Comparison of ENCODE assay signal across 15 cellular contexts in genomic region chr5:89437450-89438435, GRCh38.
DNase-seq lines count a peak whose midpoint lies in the region; ATAC-seq, FAIRE-seq and TF ChIP-seq lines count a peak whose summit lies in the region.
"Had no signal": no experiment of that assay in that cellular context is flagged by ENCODE, and none has a peak within 500 bp of the region (broad histone marks: within the 10 kb centered on the region; RNA-seq: fewer than 3 reads in every experiment).

No MANE protein-coding gene starts in this region.

- H3K9me2 ChIP-seq in OCI-LY7 (ENCODE audit: insufficient read depth, low read length), result no peaks in the 10 kb centered on the region

- in situ Hi-C loops in GM12878 (cut with MboI), result loop anchor here (10.0 kb wide), 1 partner anchor 553 kb away; the partner anchor contains the start of gene MEF2C

- H3K18ac ChIP-seq in trophoblast cell (ENCODE audit: low read length), result no peak overlapping the region

- no peak for TF ChIP-seq POLR2A in GM12878 (IDR thresholded peaks at IDR 0.05; ENCODE audit: low read depth, low read length)

- no peak overlapping the region for H4K91ac ChIP-seq in trophoblast cell (ENCODE audit: low read depth, low read length)

- no peaks in the 10 kb centered on the region for H3K27me3 ChIP-seq in GM12878 (replicated peaks in 1 of 2; ENCODE audit: control insufficient read depth in 2 of 2, insufficient read depth in 2 of 2, low read length in 1 of 2)
- H3K27me3 ChIP-seq in trophoblast cell (ENCODE audit: insufficient read depth, low read length), result no peaks in the 10 kb centered on the region
- H3K27me3 ChIP-seq in right cardiac atrium (ENCODE audit: control insufficient read depth, insufficient read depth), result no peaks in the 10 kb centered on the region
- H3K27me3 ChIP-seq: MG63 had no signal

- no peak overlapping the region for H4K8ac ChIP-seq in trophoblast cell (ENCODE audit: low read depth, low read length)

- H3K4me2 ChIP-seq in GM12878 (ENCODE audit: control insufficient read depth, insufficient read depth), result no peak overlapping the region
- no peak overlapping the region for H3K4me2 ChIP-seq in trophoblast cell (ENCODE audit: low read length)
- no peak overlapping the region for H3K4me2 ChIP-seq in OCI-LY7 (ENCODE audit: low read length)

- no peak for TF ChIP-seq RAD21 in GM12878 (IDR thresholded peaks at IDR 0.05; ENCODE audit: insufficient read depth, low read depth, low read length)

- no peak overlapping the region for H2BK5ac ChIP-seq in trophoblast cell (ENCODE audit: low read depth, low read length, poor library complexity)

- DNase-seq in GM12865 (ENCODE audit: low read depth) (peak; percentile 26), NCI-H146 treated with DMSO at 0.1 percent for 48 hours (lab: John Stamatoyannopoulos, UW; ENCODE audit: unreplicated experiment) (peak; percentile 2), GM12878 (ENCODE audit: low read depth, low spot score) (no peak), trophoblast cell (peak; percentile 7 to 27), GM10248 (ENCODE audit: extremely low spot score) (no peak), amniotic stem cell (lab: John Stamatoyannopoulos, UW) (no peak), right cardiac atrium (no peak), OCI-LY7 (ENCODE audit: low spot score) (no peak)
- DNase-seq: activated CD4-positive, alpha-beta T cell treated with anti-CD3 and anti-CD28 coated beads for 48 hours; central memory CD4-positive, alpha-beta T cell; MG63; NCI-H526; substantia nigra had no signal

- no peak for FAIRE-seq in GM12878 (lab: Jason Lieb, UNC)

- no peak overlapping the region for H3K23ac ChIP-seq in trophoblast cell (ENCODE audit: low read length)

- ATAC-seq in GM12878 (peak; percentile 33), right cardiac atrium (no peak)
- ATAC-seq: activated T-helper 17 cell treated with anti-CD3 and anti-CD28 coated beads, Interleukin-2, amount 50 U/mL, for 72 hours had no signal

- WGBS in GM12878 (ENCODE audit: insufficient coverage, insufficient replicate concordance, low lambda C conversion rate, missing lambda C conversion rate), result 25% methylated on average over 4 of the region's 4 CpGs
- WGBS in trophoblast cell (ENCODE audit: extremely low coverage, insufficient coverage, insufficient read length), result no CpG with 5 or more reads among the region's 4 CpGs
- 53% methylated on average over 4 of the region's 4 CpGs for WGBS in right cardiac atrium

- SMC1A ChIA-PET in GM12878 (lab: Charles Lee; ENCODE audit: uncharacterized antibody, unreplicated experiment), result interaction anchor here (0.6 to 8.1 kb wide), 29 partner anchors 9 to 773 kb away, joined by 3 to 71 read pairs (median 4); no protein-coding TSS in a partner anchor

- no peak overlapping the region for H2BK12ac ChIP-seq in trophoblast cell (ENCODE audit: low read length)

- no peak overlapping the region for H3K4ac ChIP-seq in trophoblast cell (ENCODE audit: low read depth, low read length)

- H4K12ac ChIP-seq in trophoblast cell (ENCODE audit: low read depth, low read length), result no peak overlapping the region

- H3K36me3 ChIP-seq in GM12878 (ENCODE audit: control insufficient read depth in 2 of 2, insufficient read depth in 2 of 2, low read length in 1 of 2) (no peaks in the 10 kb centered on the region), trophoblast cell (ENCODE audit: control insufficient read depth in 1 of 2, insufficient read depth in 2 of 2, low read length in 2 of 2) (no peaks in the 10 kb centered on the region), OCI-LY7 (ENCODE audit: insufficient read depth, low read length) (no peaks in the 10 kb centered on the region)
- H3K36me3 ChIP-seq: MG63 had no signal

- H4K20me1 ChIP-seq in GM12878 (ENCODE audit: control insufficient read depth, insufficient read depth), result no peaks in the 10 kb centered on the region
- H4K20me1 ChIP-seq in OCI-LY7 (ENCODE audit: insufficient read depth, low read length), result no peaks in the 10 kb centered on the region

- H3K4me3 ChIP-seq in GM12865 (ENCODE audit: low read depth, low read length), result peak overlapping the region; percentile 51; the same call in 1 of the 2 replicates
- no peak overlapping the region for H3K4me3 ChIP-seq in GM12878
- no peak overlapping the region for H3K4me3 ChIP-seq in trophoblast cell (ENCODE audit: low read depth, low read length)
- H3K4me3 ChIP-seq in right cardiac atrium (ENCODE audit: low read length), result no peak overlapping the region
- H3K4me3 ChIP-seq in OCI-LY7 (ENCODE audit: low read depth, low read length, poor library complexity, severe bottlenecking), result no peak overlapping the region
- H3K4me3 ChIP-seq: MG63 had no signal

- H2AFZ ChIP-seq in GM12878 (ENCODE audit: control insufficient read depth, low read depth, low read length) (peak overlapping the region; percentile 67), trophoblast cell (ENCODE audit: insufficient read depth, low read length, poor library complexity) (no peak overlapping the region), OCI-LY7 (ENCODE audit: low read length) (no peak overlapping the region)

- H3K27ac ChIP-seq in GM12878 (ENCODE audit: control insufficient read depth, insufficient read depth) (peak overlapping the region; percentile 92), trophoblast cell (ENCODE audit: low read depth, low read length) (no peak overlapping the region), right cardiac atrium (ENCODE audit: low read length) (no peak overlapping the region), OCI-LY7 (ENCODE audit: low read depth, low read length, poor library complexity, severe bottlenecking) (no peak overlapping the region)
- H3K27ac ChIP-seq: epithelial cell of prostate had no signal

- no peak overlapping the region for H2AK5ac ChIP-seq in trophoblast cell (ENCODE audit: low read length)

- no peak overlapping the region for H3K9ac ChIP-seq in GM12878 (ENCODE audit: control insufficient read depth, insufficient read depth, low read length)
- no peak overlapping the region for H3K9ac ChIP-seq in trophoblast cell (ENCODE audit: low read length)

- POLR2A ChIA-PET in GM12878 (lab: Charles Lee), result interaction anchor here (0.6 to 1.4 kb wide), 5 partner anchors 17 to 551 kb away, joined by 3 to 4 read pairs (median 3); no protein-coding TSS in a partner anchor
- POLR2A ChIA-PET in GM10248 (lab: Yijun Ruan, JAX), result no interaction called here
- POLR2A ChIA-PET in OCI-LY7 (lab: Charles Lee), result interaction anchor here (0.6 to 0.7 kb wide), 2 partner anchors 42 to 291 kb away, joined by 3 to 5 read pairs; no protein-coding TSS in a partner anchor

- H3K4me1 ChIP-seq in GM12878 (ENCODE audit: control insufficient read depth, insufficient read depth, low read length), result peaks cover 29% of the 10 kb centered on the region; the same call in 1 of the 2 replicates
- H3K4me1 ChIP-seq in trophoblast cell (ENCODE audit: control insufficient read depth in 1 of 2, insufficient read depth in 2 of 2, low read length in 2 of 2), result no peaks in the 10 kb centered on the region
- H3K4me1 ChIP-seq in right cardiac atrium (ENCODE audit: control insufficient read depth, insufficient read depth, low read length), result no peaks in the 10 kb centered on the region
- no peaks in the 10 kb centered on the region for H3K4me1 ChIP-seq in OCI-LY7 (ENCODE audit: insufficient read depth, low read length, poor library complexity, severe bottlenecking)

- H3K9me3 ChIP-seq in GM12878 (replicated peaks; ENCODE audit: control insufficient read depth, insufficient read depth, low read length), result peaks cover 2% of the 10 kb centered on the region; the same call in 1 of the 3 replicates
- H3K9me3 ChIP-seq in trophoblast cell (ENCODE audit: insufficient read depth, low read depth, low read length), result no peaks in the 10 kb centered on the region
- no peaks in the 10 kb centered on the region for H3K9me3 ChIP-seq in right cardiac atrium (ENCODE audit: control insufficient read depth, low read length)
- no peaks in the 10 kb centered on the region for H3K9me3 ChIP-seq in OCI-LY7 (ENCODE audit: low read length)
- H3K9me3 ChIP-seq: MG63 had no signal

- CTCF ChIA-PET in GM12878 (lab: Yijun Ruan, JAX), result interaction anchor here (0.7 to 2.8 kb wide), 10 partner anchors 51 to 353 kb away, joined by 3 to 13 read pairs (median 6); no protein-coding TSS in a partner anchor
- CTCF ChIA-PET in GM10248 (lab: Yijun Ruan, JAX), result interaction anchor here (1.5 to 1.9 kb wide), 3 partner anchors 9 to 15 kb away, joined by 3 to 5 read pairs (median 4); no protein-coding TSS in a partner anchor
- CTCF ChIA-PET in OCI-LY7 (lab: Charles Lee; ENCODE audit: unreplicated experiment), result no interaction called here

- BruUV-seq in GM12878 (replicated peaks; lab: Mats Ljungman, UMichigan) (no TSS peak), OCI-LY7 (replicated peaks; lab: Mats Ljungman, UMichigan) (no TSS peak)

- intact Hi-C loops in GM12878 (cut with micrococcal nuclease; ENCODE audit: unreplicated experiment) (loop anchor here (5.0 kb wide), 4 partner anchors 170 to 705 kb away; partner anchors contain the start of gene MEF2C), right cardiac atrium (cut with DNase I) (no loop called here), OCI-LY7 (cut with micrococcal nuclease; ENCODE audit: unreplicated experiment) (no loop called here)

- H3K79me2 ChIP-seq in GM12878 (ENCODE audit: control insufficient read depth, insufficient read depth, low read length) (no peaks in the 10 kb centered on the region), trophoblast cell (ENCODE audit: control insufficient read depth, insufficient read depth, low read length, poor library complexity) (no peaks in the 10 kb centered on the region), OCI-LY7 (ENCODE audit: insufficient read depth, low read depth, low read length) (no peaks in the 10 kb centered on the region)

- TF ChIP-seq CTCF in GM12865 (IDR thresholded peaks at IDR 0.05; ENCODE audit: insufficient read depth, low read depth, low read length, missing control alignments) (no peak), GM12878 (IDR thresholded peaks at IDR 0.05 in 2 of 3, conservative IDR thresholded peaks at IDR 0.05 in 1 of 3; ENCODE audit: control insufficient read depth in 2 of 3, extremely low read depth in 1 of 3, insufficient read depth in 1 of 3, low read depth in 3 of 3, low read length in 3 of 3) (no peak), GM10248 (IDR thresholded peaks at IDR 0.05; ENCODE audit: control extremely low read depth, extremely low read depth, low read depth, missing control alignments) (no peak), OCI-LY7 (conservative IDR thresholded peaks at IDR 0.05; ENCODE audit: low read length) (no peak)

- H3K79me1 ChIP-seq in trophoblast cell (ENCODE audit: low read length), result no peaks in the 10 kb centered on the region

- no peak overlapping the region for H2BK120ac ChIP-seq in trophoblast cell (ENCODE audit: insufficient read depth, low read length, poor library complexity)

- RAD21 ChIA-PET in GM12878 (lab: Charles Lee; ENCODE audit: unreplicated experiment), result interaction anchor here (0.7 to 5.4 kb wide), 22 partner anchors 12 to 710 kb away, joined by 3 to 56 read pairs (median 4); no protein-coding TSS in a partner anchor

- no peak overlapping the region for H3K14ac ChIP-seq in trophoblast cell (ENCODE audit: low read length)

- TF ChIP-seq EP300 in GM12878 (IDR thresholded peaks at IDR 0.05; ENCODE audit: borderline replicate concordance in 1 of 2, control insufficient read depth in 1 of 2, low read depth in 2 of 2, low read length in 2 of 2), result peak; percentile 31 to 34; a peak in 1 of 4 replicates

TF ChIP-seq in GM12878, 131 proteins besides CTCF, POLR2A, EP300 and RAD21 (continues in another document):
- TF ChIP-seq SIX5 (IDR thresholded peaks at IDR 0.05; ENCODE audit: low read depth, low read length, severe bottlenecking) (no peak), ESRRA (IDR thresholded peaks at IDR 0.05; ENCODE audit: low read length) (no peak)

Comparison
In these comparisons a context has a peak if more than half of its experiments do, and no peak if none do; other contexts are left out.
1. DNase-seq: peak in GM12865 (single experiment), NCI-H146 treated with DMSO at 0.1 percent for 48 hours (single experiment) and trophoblast cell (2 of 2); none in GM12878 (single experiment), GM10248 (single experiment), amniotic stem cell (single experiment), right cardiac atrium (0 of 3) and OCI-LY7 (single experiment).